ENCODE assay signal across 26 cellular contexts in genomic region chr6:9192405-9192909, GRCh38.
"Had no signal": no experiment of that assay in that cellular context is flagged by ENCODE, and none has a peak within 500 bp of the region (broad histone marks: within the 10 kb centered on the region; RNA-seq: fewer than 3 reads in every experiment).

No MANE protein-coding gene starts in this region.

- H3K9me3 ChIP-seq: left lung, mucosa of descending colon, ovary, right atrium auricular region, right lobe of liver, tibial nerve, uterus had no signal

- H3K27me3 ChIP-seq: left lung, ovary, right atrium auricular region, right lobe of liver, tibial nerve, uterus had no signal

- H3K27ac Mint-ChIP-seq: immature natural killer cell; naive thymus-derived CD4-positive, alpha-beta T cell; natural killer cell treated with Interleukin-12 subunit alpha and Interleukin-12 subunit beta and Interleukin-15 and Interleukin-18, amount 100 ng/mL, for 72 hours; progenitor cell of endocrine pancreas; stimulated activated memory B cell treated with anti-CD40 and anti-IgM and Interleukin-4, amounts not matched to agents 10 μg/mL and 1 μg/mL and 100 μg/mL, for 72 hours; stimulated activated naive CD8-positive, alpha-beta T cell treated with anti-CD3 and anti-CD28 coated beads, Interleukin-15, amount 100 ng/mL, for 72 hours; type B pancreatic cell had no signal

- H3K9me3 Mint-ChIP-seq: type B pancreatic cell had no signal

- H3K4me3 Mint-ChIP-seq: immature natural killer cell; naive thymus-derived CD4-positive, alpha-beta T cell; natural killer cell treated with Interleukin-12 subunit alpha and Interleukin-12 subunit beta and Interleukin-15 and Interleukin-18, amount 100 ng/mL, for 72 hours; stimulated activated memory B cell treated with anti-CD40 and anti-IgM and Interleukin-4, amounts not matched to agents 10 μg/mL and 1 μg/mL and 100 μg/mL, for 72 hours; stimulated activated naive CD8-positive, alpha-beta T cell treated with anti-CD3 and anti-CD28 coated beads, Interleukin-15, amount 100 ng/mL, for 72 hours; type B pancreatic cell had no signal

- H3K4me3 ChIP-seq: left lung, lung, mucosa of descending colon, ovary, right atrium auricular region, right lobe of liver, smooth muscle cell, tibial nerve, uterus had no signal

- DNase-seq: immature natural killer cell; kidney; left colon; left lung; midbrain; mucosa of descending colon; naive thymus-derived CD4-positive, alpha-beta T cell; ovary; right lobe of liver; stimulated activated CD4-positive, alpha-beta T cell treated with anti-CD3 and anti-CD28 coated beads, Interleukin-1b, Interleukin-23, amount 100 ng/mL, for 48 hours; stimulated activated CD4-positive, alpha-beta T cell treated with anti-CD3 and anti-CD28 coated beads, Interleukin-2, amount 100 ng/mL, for 48 hours; stimulated activated CD4-positive, alpha-beta T cell treated with anti-CD3 and anti-CD28 coated beads, Interleukin-4, amount 100 ng/mL, for 4 hours; stimulated activated CD8-positive, alpha-beta memory T cell treated with anti-CD3 and anti-CD28 coated beads, Interleukin-4, amount 100 ng/mL, for 48 hours; stimulated activated naive CD4-positive, alpha-beta T cell treated with Interleukin-2 at 50 U/mL for 16 hours; stimulated activated naive CD8-positive, alpha-beta T cell treated with anti-CD3 and anti-CD28 coated beads, Interleukin-15, amount 100 ng/mL, for 72 hours; substantia nigra; uterus had no signal

- ATAC-seq: left colon; left lung; mucosa of descending colon; naive thymus-derived CD4-positive, alpha-beta T cell; natural killer cell treated with Interleukin-12 subunit alpha and Interleukin-12 subunit beta and Interleukin-15 and Interleukin-18, amount 100 ng/mL, for 72 hours; right lobe of liver; stimulated activated memory B cell treated with anti-CD40 and anti-IgM and Interleukin-4, amounts not matched to agents 10 μg/mL and 1 μg/mL and 100 μg/mL, for 72 hours; stimulated activated naive CD8-positive, alpha-beta T cell treated with anti-CD3 and anti-CD28 coated beads, Interleukin-15, amount 100 ng/mL, for 72 hours had no signal

- FAIRE-seq: islet of Langerhans, kidney had no signal

- H3K36me3 Mint-ChIP-seq: immature natural killer cell; naive thymus-derived CD4-positive, alpha-beta T cell; natural killer cell treated with Interleukin-12 subunit alpha and Interleukin-12 subunit beta and Interleukin-15 and Interleukin-18, amount 100 ng/mL, for 72 hours; stimulated activated memory B cell treated with anti-CD40 and anti-IgM and Interleukin-4, amounts not matched to agents 10 μg/mL and 1 μg/mL and 100 μg/mL, for 72 hours; type B pancreatic cell had no signal

- H3K4me1 ChIP-seq: left lung, right atrium auricular region, right lobe of liver, tibial nerve, uterus had no signal

- H3K36me3 ChIP-seq: left lung, ovary, right atrium auricular region, right lobe of liver, tibial nerve, uterus had no signal

- H3K27me3 Mint-ChIP-seq: naive thymus-derived CD4-positive, alpha-beta T cell; natural killer cell treated with Interleukin-12 subunit alpha and Interleukin-12 subunit beta and Interleukin-15 and Interleukin-18, amount 100 ng/mL, for 72 hours; progenitor cell of endocrine pancreas; stimulated activated memory B cell treated with anti-CD40 and anti-IgM and Interleukin-4, amounts not matched to agents 10 μg/mL and 1 μg/mL and 100 μg/mL, for 72 hours; stimulated activated naive CD8-positive, alpha-beta T cell treated with anti-CD3 and anti-CD28 coated beads, Interleukin-15, amount 100 ng/mL, for 72 hours; type B pancreatic cell had no signal

- H3K4me1 Mint-ChIP-seq: immature natural killer cell; naive thymus-derived CD4-positive, alpha-beta T cell; stimulated activated memory B cell treated with anti-CD40 and anti-IgM and Interleukin-4, amounts not matched to agents 10 μg/mL and 1 μg/mL and 100 μg/mL, for 72 hours; stimulated activated naive CD8-positive, alpha-beta T cell treated with anti-CD3 and anti-CD28 coated beads, Interleukin-15, amount 100 ng/mL, for 72 hours had no signal
